In genomic region chr6:148771212-148771601, GRCh38 we compare ENCODE assay signal across 1 cellular context.
TF ChIP-seq lines count a peak whose summit lies in the region.

No MANE protein-coding gene starts in this region.

TF ChIP-seq in WTC11, 78 proteins besides CTCF, POLR2A, EP300 and RAD21 (continued from another document):
- TF ChIP-seq ZNF232 (CRISPR knock-in tag; IDR thresholded peaks at IDR 0.05): no peak
- TF ChIP-seq ATF2 (CRISPR knock-in tag; IDR thresholded peaks at IDR 0.05; ENCODE audit: borderline replicate concordance, low read depth): no peak
